In genomic region chr9:125510980-125511379, GRCh38 we compare ENCODE assay signal across 17 cellular contexts.
"Had no signal": no experiment of that assay in that cellular context is flagged by ENCODE, and none has a peak within 500 bp of the region (broad histone marks: within the 10 kb centered on the region; RNA-seq: fewer than 3 reads in every experiment).

No MANE protein-coding gene starts in this region.

- H3K9me3 Mint-ChIP-seq: natural killer cell; neural progenitor cell; stimulated activated effector memory CD8-positive, alpha-beta T cell treated with anti-CD3 and anti-CD28 coated beads, Interleukin-12 subunit alpha, Interleukin-12 subunit beta, amount 100 ng/mL, for 72 hours had no signal

- H3K36me3 Mint-ChIP-seq: natural killer cell, neural progenitor cell had no signal

- H3K4me3 Mint-ChIP-seq: natural killer cell; neural progenitor cell; stimulated activated effector memory CD8-positive, alpha-beta T cell treated with anti-CD3 and anti-CD28 coated beads, Interleukin-12 subunit alpha, Interleukin-12 subunit beta, amount 100 ng/mL, for 72 hours had no signal

- H3K4me3 ChIP-seq: coronary artery, dorsolateral prefrontal cortex, mucosa of descending colon, neural progenitor cell, ovary, tibial artery, upper lobe of right lung had no signal

- H3K4me2 ChIP-seq: neural progenitor cell had no signal

- H2AFZ ChIP-seq: neural progenitor cell had no signal

- H3K27ac Mint-ChIP-seq: natural killer cell; stimulated activated effector memory CD8-positive, alpha-beta T cell treated with anti-CD3 and anti-CD28 coated beads, Interleukin-12 subunit alpha, Interleukin-12 subunit beta, amount 100 ng/mL, for 72 hours had no signal

- H3K27me3 ChIP-seq: dorsolateral prefrontal cortex, neural progenitor cell, ovary, tibial artery, upper lobe of right lung had no signal

- H3K36me3 ChIP-seq: neural progenitor cell, ovary, tibial artery, upper lobe of right lung had no signal

- H3K9ac ChIP-seq: neural progenitor cell had no signal

- H3K27ac ChIP-seq: coronary artery, ovary, tibial artery, upper lobe of right lung had no signal

- H3K9me3 ChIP-seq: mucosa of descending colon, ovary, tibial artery, upper lobe of right lung had no signal

- DNase-seq: dorsolateral prefrontal cortex; effector CD8-positive, alpha-beta T cell; foreskin melanocyte; head of caudate nucleus; hippocampal formation; mucosa of descending colon; natural killer cell; ovary; right cardiac atrium; stimulated activated CD4-positive, alpha-beta T cell treated with anti-CD3 and anti-CD28 coated beads, Interleukin-4, amount 100 ng/mL, for 1 hour; stimulated activated CD8-positive, alpha-beta memory T cell treated with anti-CD3 and anti-CD28 coated beads, Interleukin-4, amount 100 ng/mL, for 48 hours; stimulated activated naive CD8-positive, alpha-beta T cell treated with anti-CD3 and anti-CD28 coated beads, Interleukin-15, Interleukin-2, amounts not matched to agents 100 U/mL and 50 U/mL, for 24 hours; tibial artery; upper lobe of right lung had no signal

- ATAC-seq: natural killer cell; right cardiac atrium; stimulated activated effector memory CD8-positive, alpha-beta T cell treated with anti-CD3 and anti-CD28 coated beads, Interleukin-12 subunit alpha, Interleukin-12 subunit beta, amount 100 ng/mL, for 72 hours; stimulated activated naive CD8-positive, alpha-beta T cell treated with anti-CD3 and anti-CD28 coated beads, Interleukin-15, Interleukin-2, amounts not matched to agents 100 U/mL and 50 U/mL, for 24 hours; upper lobe of right lung had no signal
